ENCODE assay signal across 25 cellular contexts in genomic region chr3:113058188-113058587, GRCh38.
"Had no signal": no experiment of that assay in that cellular context is flagged by ENCODE, and none has a peak within 500 bp of the region (broad histone marks: within the 10 kb centered on the region; RNA-seq: fewer than 3 reads in every experiment).

No MANE protein-coding gene starts in this region.

- FAIRE-seq: kidney, pancreas had no signal

- ATAC-seq: esophagus mucosa; gastrocnemius medialis; left lobe of liver; right lobe of liver; stimulated activated naive CD8-positive, alpha-beta T cell treated with anti-CD3 and anti-CD28 coated beads, Interleukin-15, amount 100 ng/mL, for 72 hours had no signal

- H3K27me3 ChIP-seq: gastrocnemius medialis, neutrophil, pancreas, right lobe of liver, suprapubic skin, thyroid gland, vagina had no signal

- H3K36me3 ChIP-seq: gastrocnemius medialis, neutrophil, pancreas, right lobe of liver, suprapubic skin, thyroid gland, vagina had no signal

- H3K27ac ChIP-seq: epithelial cell of prostate, gastrocnemius medialis, neutrophil, pancreas, right lobe of liver, suprapubic skin, thyroid gland, vagina had no signal

- H3K4me2 ChIP-seq: smooth muscle cell had no signal

- H3K4me3 ChIP-seq: gastrocnemius medialis, lung, pancreas, right lobe of liver, smooth muscle cell, suprapubic skin, thyroid gland, vagina had no signal

- H3K9me3 ChIP-seq: gastrocnemius medialis, neutrophil, pancreas, right lobe of liver, suprapubic skin, thyroid gland, vagina had no signal

- H3K4me1 ChIP-seq: gastrocnemius medialis, pancreas, suprapubic skin, vagina had no signal

- DNase-seq: effector CD8-positive, alpha-beta T cell; endodermal cell; foreskin fibroblast; gastrocnemius medialis; head of caudate nucleus; kidney; natural killer cell; pancreas; right lobe of liver; stimulated activated CD4-positive, alpha-beta T cell treated with anti-CD3 and anti-CD28 coated beads, Interleukin-12 subunit alpha, Interleukin-12 subunit beta, amount 100 ng/mL, for 4 hours; stimulated activated CD4-positive, alpha-beta T cell treated with anti-CD3 and anti-CD28 coated beads, Interleukin-1b, Interleukin-23, amount 100 ng/mL, for 48 hours; stimulated activated CD4-positive, alpha-beta T cell treated with anti-CD3 and anti-CD28 coated beads, Interleukin-4, amount 100 ng/mL, for 1 hour; stimulated activated CD8-positive, alpha-beta memory T cell treated with anti-CD3 and anti-CD28 coated beads, Interleukin-4, amount 100 ng/mL, for 48 hours; stimulated activated naive CD4-positive, alpha-beta T cell; stimulated activated naive CD8-positive, alpha-beta T cell treated with anti-CD3 and anti-CD28 coated beads, Interleukin-15, amount 100 ng/mL, for 72 hours; thyroid gland; trophoblast cell had no signal
